In the genomic region with DNA sequence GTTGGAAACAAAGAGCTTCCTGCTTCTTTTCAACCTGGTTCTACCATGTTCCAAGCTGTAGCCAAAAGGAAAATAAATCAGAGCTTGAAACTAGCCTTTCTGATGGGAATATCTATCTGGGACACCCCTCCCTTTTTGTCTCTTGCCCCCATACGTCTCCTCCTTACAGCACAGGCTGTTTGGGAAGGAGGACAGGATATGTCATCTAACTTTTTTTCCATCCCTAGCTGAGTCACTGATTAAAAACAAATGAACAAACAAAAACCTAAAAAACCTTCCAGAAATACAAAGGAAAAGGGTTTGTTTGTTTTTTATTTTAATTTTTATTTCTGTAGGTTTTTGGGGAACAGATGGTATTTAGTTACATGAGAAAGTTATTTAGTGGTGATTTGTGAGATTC, we compare ENCODE assay signal across 22 cellular contexts.
"Had no signal": no experiment of that assay in that cellular context is flagged by ENCODE, and none has a peak within 500 bp of the region (broad histone marks: within the 10 kb centered on the region; RNA-seq: fewer than 3 reads in every experiment).

No MANE protein-coding gene starts in this region.

- H3K4me3 ChIP-seq: colonic mucosa, lung, psoas muscle, right lobe of liver, tibial artery, upper lobe of left lung, uterus had no signal

- ATAC-seq: foreskin keratinocyte, left cardiac atrium, left ventricle myocardium superior, psoas muscle, right lobe of liver had no signal

- H3K9me3 ChIP-seq: colonic mucosa, psoas muscle, right lobe of liver, tibial artery, upper lobe of left lung, uterus had no signal

- H3K4me1 ChIP-seq: colonic mucosa, foreskin keratinocyte, parathyroid adenoma, psoas muscle, right lobe of liver, tibial artery, uterus had no signal

- H3K27ac ChIP-seq: colonic mucosa, foreskin keratinocyte, parathyroid adenoma, psoas muscle, right lobe of liver, tibial artery, upper lobe of left lung had no signal

- H3K36me3 Mint-ChIP-seq: naive B cell had no signal

- H3K36me3 ChIP-seq: colonic mucosa, right lobe of liver, tibial artery, upper lobe of left lung, uterus had no signal

- H3K9ac ChIP-seq: parathyroid adenoma had no signal

- H2AFZ ChIP-seq: parathyroid adenoma had no signal

- H3K27me3 Mint-ChIP-seq: naive B cell had no signal

- H3K27me3 ChIP-seq: colonic mucosa, foreskin keratinocyte, right lobe of liver, tibial artery, upper lobe of left lung, uterus had no signal

- H3K9me3 Mint-ChIP-seq: naive B cell, nephron had no signal

- DNase-seq: colonic mucosa; dermis blood vessel endothelial cell; erythroblast; foreskin keratinocyte; kidney; left cardiac atrium; left ventricle myocardium superior; mesendoderm; naive B cell; occipital lobe; psoas muscle; retina; right lobe of liver; stimulated activated CD4-positive, alpha-beta T cell treated with anti-CD3 and anti-CD28 coated beads, Interleukin-2, amount 100 ng/mL, for 24 hours; stimulated activated CD4-positive, alpha-beta T cell treated with anti-CD3 and anti-CD28 coated beads, Interleukin-4, amount 100 ng/mL, for 4 hours; stimulated activated naive CD4-positive, alpha-beta T cell treated with Interleukin-2 at 50 U/mL for 16 hours; tibial artery; upper lobe of left lung; uterus had no signal

- H3K4me3 Mint-ChIP-seq: naive B cell, nephron had no signal
